In the genomic region with DNA sequence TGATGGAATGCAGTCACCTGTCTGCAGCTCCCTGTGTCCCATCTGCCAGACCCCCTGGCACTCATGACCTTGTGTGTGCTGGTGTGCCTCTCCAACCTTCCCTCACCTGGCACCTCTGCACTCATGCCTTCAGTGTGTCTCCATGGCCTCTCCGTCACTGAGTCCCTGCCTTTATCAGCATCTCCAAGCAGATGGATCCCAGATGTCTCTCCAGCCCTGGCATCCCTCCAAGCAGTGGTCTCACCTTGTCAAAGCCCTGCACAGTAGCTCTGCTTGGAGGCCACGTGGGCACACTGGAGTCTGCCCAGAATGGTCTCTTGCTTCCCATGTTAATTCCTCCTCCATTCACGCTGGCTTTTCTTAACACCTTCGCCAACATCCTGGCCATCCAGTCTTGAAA, we compare ENCODE assay signal across 25 cellular contexts.
DNase-seq lines count a peak whose midpoint lies in the region; ATAC-seq, FAIRE-seq and TF ChIP-seq lines count a peak whose summit lies in the region.
"Had no signal": no experiment of that assay in that cellular context is flagged by ENCODE, and none has a peak within 500 bp of the region (broad histone marks: within the 10 kb centered on the region; RNA-seq: fewer than 3 reads in every experiment).

No MANE protein-coding gene starts in this region.

- H3K23ac ChIP-seq in mesenchymal stem cell (ENCODE audit: low read length in 2 of 2), result no peak overlapping the region

- H3K9me3 ChIP-seq in mucosa of descending colon (no peaks in the 10 kb centered on the region), mesenchymal stem cell (ENCODE audit: control insufficient read depth, low read length) (peaks cover 11% of the 10 kb centered on the region)
- H3K9me3 ChIP-seq: Caco-2, lower lobe of right lung, right atrium auricular region had no signal

- DNase-seq in DMS 273 (lab: John Stamatoyannopoulos, UW; ENCODE audit: unreplicated experiment) (peak; percentile 84), HTR-8/SVneo (ENCODE audit: insufficient read length, low spot score) (no peak), RPMI7951 (ENCODE audit: low read depth) (peak; percentile 19), mucosa of descending colon (no peak), mesenchymal stem cell (no peak)
- DNase-seq: activated CD4-positive, alpha-beta T cell treated with anti-CD3 and anti-CD28 coated beads, Interleukin-2, amount 50 U/mL, for 48 hours; activated CD4-positive, CD25-positive, alpha-beta regulatory T cell; Caco-2; DND-41; effector CD8-positive, alpha-beta T cell; lower lobe of right lung; NCI-H1092 treated with DMSO at 0.1 percent for 48 hours; NCI-H2029 treated with DMSO at 0.1 percent for 48 hours; NK-92 treated with Interleukin-12 subunit alpha and Interleukin-12 subunit beta, amount 100 ng/mL, for 24 hours; SIG-M5; spleen; stimulated activated CD4-positive, alpha-beta T cell treated with anti-CD3 and anti-CD28 coated beads, Interleukin-2, amount 100 ng/mL, for 48 hours had no signal

- no peak overlapping the region for H2BK5ac ChIP-seq in mesenchymal stem cell (ENCODE audit: low read depth, low read length, poor library complexity, severe bottlenecking)

- WGBS in mesenchymal stem cell, result 78% methylated on average over 3 of the region's 4 CpGs

- H2BK15ac ChIP-seq in mesenchymal stem cell (ENCODE audit: low read depth, poor library complexity, severe bottlenecking), result no peak overlapping the region

- ATAC-seq in mucosa of descending colon, result peak; percentile 14
- no peak for ATAC-seq in HG03457 (IDR thresholded peaks at IDR 0.05; ENCODE audit: unreplicated experiment)
- no peak for ATAC-seq in stimulated activated memory B cell treated with anti-CD40 and anti-IgM and Interleukin-4, amounts not matched to agents 10 μg/mL and 1 μg/mL and 100 μg/mL, for 72 hours
- ATAC-seq: activated naive CD4-positive, alpha-beta T cell treated with anti-CD3 and anti-CD28 coated beads, Interleukin-2, amount 50 U/mL, for 72 hours; activated T-helper 17 cell treated with anti-CD3 and anti-CD28 coated beads, Interleukin-2, amount 50 U/mL, for 72 hours; lower lobe of right lung had no signal

- peak overlapping the region in 1 of 2 experiments; percentile 53 for H3K14ac ChIP-seq in mesenchymal stem cell (ENCODE audit: low read length in 2 of 2)

- H3K27ac ChIP-seq in mesenchymal stem cell (ENCODE audit: low read length, poor library complexity, severe bottlenecking), result no peak overlapping the region
- H3K27ac ChIP-seq: C4-2B, lower lobe of right lung, parathyroid adenoma, right atrium auricular region, spleen had no signal

- H3K4me3 ChIP-seq in mucosa of descending colon, result no peak overlapping the region
- no peak overlapping the region for H3K4me3 ChIP-seq in mesenchymal stem cell (ENCODE audit: insufficient read depth in 1 of 2, low read depth in 1 of 2, low read length in 2 of 2)
- H3K4me3 ChIP-seq: lower lobe of right lung, right atrium auricular region, spleen had no signal

- no peak overlapping the region for H2AFZ ChIP-seq in mesenchymal stem cell (ENCODE audit: low read depth, low read length)
- H2AFZ ChIP-seq: parathyroid adenoma had no signal

- no peaks in the 10 kb centered on the region for H3K9me3 Mint-ChIP-seq in stimulated activated memory B cell treated with anti-CD40 and anti-IgM and Interleukin-4, amounts not matched to agents 10 μg/mL and 1 μg/mL and 100 μg/mL, for 72 hours

- no peak overlapping the region for H3K27ac Mint-ChIP-seq in stimulated activated memory B cell treated with anti-CD40 and anti-IgM and Interleukin-4, amounts not matched to agents 10 μg/mL and 1 μg/mL and 100 μg/mL, for 72 hours
- H3K27ac Mint-ChIP-seq: activated naive CD4-positive, alpha-beta T cell treated with anti-CD3 and anti-CD28 coated beads, Interleukin-2, amount 50 U/mL, for 72 hours; activated T-helper 17 cell treated with anti-CD3 and anti-CD28 coated beads, Interleukin-2, amount 50 U/mL, for 72 hours had no signal

- H3K36me3 ChIP-seq in mucosa of descending colon (ENCODE audit: low read depth) (no peaks in the 10 kb centered on the region), mesenchymal stem cell (ENCODE audit: control insufficient read depth in 1 of 2, insufficient read depth in 2 of 2, low read depth in 1 of 2, low read length in 2 of 2) (peaks cover 38 to 43% of the 10 kb centered on the region in 2 experiments)

- H3K27me3 ChIP-seq in mesenchymal stem cell (ENCODE audit: control insufficient read depth in 1 of 2, insufficient read depth in 1 of 2, low read length in 2 of 2), result peaks cover 0 to 27% of the 10 kb centered on the region in 2 experiments
- H3K27me3 ChIP-seq: right atrium auricular region, spleen had no signal

- FAIRE-seq in HTR-8/SVneo (lab: Jason Lieb, UNC), result peak; percentile 23
- FAIRE-seq: colon had no signal

- H3K18ac ChIP-seq in mesenchymal stem cell (ENCODE audit: low read depth in 1 of 2, low read length in 2 of 2), result no peak overlapping the region

- no peak overlapping the region for H3K4me3 Mint-ChIP-seq in stimulated activated memory B cell treated with anti-CD40 and anti-IgM and Interleukin-4, amounts not matched to agents 10 μg/mL and 1 μg/mL and 100 μg/mL, for 72 hours
- H3K4me3 Mint-ChIP-seq: activated T-helper 17 cell treated with anti-CD3 and anti-CD28 coated beads, Interleukin-2, amount 50 U/mL, for 72 hours had no signal

- no peak overlapping the region for H4K91ac ChIP-seq in mesenchymal stem cell (ENCODE audit: low read length)

- no peak overlapping the region for H2AK5ac ChIP-seq in mesenchymal stem cell (ENCODE audit: low read length, severe bottlenecking)

- intact Hi-C loops in mucosa of descending colon (cut with DNase I, micrococcal nuclease), result no loop called here

- H3K4me2 ChIP-seq in mesenchymal stem cell (ENCODE audit: low read length, poor library complexity, severe bottlenecking), result no peak overlapping the region

- no peak overlapping the region for H3K4ac ChIP-seq in mesenchymal stem cell (ENCODE audit: low read depth in 1 of 2, low read length in 2 of 2)

- peaks cover 14% of the 10 kb centered on the region for H3K79me1 ChIP-seq in mesenchymal stem cell (replicated peaks; ENCODE audit: low read length, poor library complexity, severe bottlenecking)

- no peaks in the 10 kb centered on the region for H3K4me1 ChIP-seq in mucosa of descending colon (ENCODE audit: low read depth)
- peaks cover 16% of the 10 kb centered on the region for H3K4me1 ChIP-seq in mesenchymal stem cell (ENCODE audit: control insufficient read depth, insufficient read depth, low read depth, low read length)
- H3K4me1 ChIP-seq: parathyroid adenoma, right atrium auricular region had no signal

- peaks cover 39% of the 10 kb centered on the region for H3K36me3 Mint-ChIP-seq in stimulated activated memory B cell treated with anti-CD40 and anti-IgM and Interleukin-4, amounts not matched to agents 10 μg/mL and 1 μg/mL and 100 μg/mL, for 72 hours

- no peak overlapping the region for H3K9ac ChIP-seq in mesenchymal stem cell (ENCODE audit: low read length)
- H3K9ac ChIP-seq: parathyroid adenoma had no signal

- TF ChIP-seq CTCF in mucosa of descending colon (IDR thresholded peaks at IDR 0.05), result no peak

- no peaks in the 10 kb centered on the region for H3K27me3 Mint-ChIP-seq in stimulated activated memory B cell treated with anti-CD40 and anti-IgM and Interleukin-4, amounts not matched to agents 10 μg/mL and 1 μg/mL and 100 μg/mL, for 72 hours
- H3K27me3 Mint-ChIP-seq: activated T-helper 17 cell treated with anti-CD3 and anti-CD28 coated beads, Interleukin-2, amount 50 U/mL, for 72 hours had no signal

- H3K4me1 Mint-ChIP-seq in stimulated activated memory B cell treated with anti-CD40 and anti-IgM and Interleukin-4, amounts not matched to agents 10 μg/mL and 1 μg/mL and 100 μg/mL, for 72 hours, result no peaks in the 10 kb centered on the region
- H3K4me1 Mint-ChIP-seq: activated T-helper 17 cell treated with anti-CD3 and anti-CD28 coated beads, Interleukin-2, amount 50 U/mL, for 72 hours had no signal

- H4K8ac ChIP-seq in mesenchymal stem cell (ENCODE audit: low read length), result no peak overlapping the region

- no peak overlapping the region for H2BK12ac ChIP-seq in mesenchymal stem cell (ENCODE audit: low read length in 2 of 2)

- no peak overlapping the region for H2BK120ac ChIP-seq in mesenchymal stem cell (ENCODE audit: low read depth, low read length)

Comparison
In these comparisons a context has a peak if more than half of its experiments do, and no peak if none do; other contexts are left out.
1. DNase-seq: peak in DMS 273 (single experiment) and RPMI7951 (single experiment); none in HTR-8/SVneo (single experiment), mucosa of descending colon (0 of 3) and mesenchymal stem cell (single experiment).